16 cellular contexts compared by ENCODE assay signal in genomic region chr9:88691096-88691495, GRCh38.
A peak's percentile ranks its signal among the peaks of the same experiment; 100 is the strongest.
DNase-seq lines count a peak whose midpoint lies in the region; ATAC-seq and TF ChIP-seq lines count a peak whose summit lies in the region.
"Had no signal": no experiment of that assay in that cellular context is flagged by ENCODE, and none has a peak within 500 bp of the region (broad histone marks: within the 10 kb centered on the region; RNA-seq: fewer than 3 reads in every experiment).

No MANE protein-coding gene starts in this region.

- peak; percentile 20 for DNase-seq in cardiac septum (ENCODE audit: low spot score)
- DNase-seq in left ventricle myocardium superior, result no peak
- peak in 6 of 7 donors; percentile 43 to 70 (median 55) for DNase-seq in adrenal gland
- DNase-seq in NOMO-1 treated with dmso at 0.1 percent for 144 hours (lab: John Stamatoyannopoulos, UW; ENCODE audit: unreplicated experiment), result no peak
- no peak for DNase-seq in NCI-H774 (lab: John Stamatoyannopoulos, UW)
- DNase-seq: ACHN; Caco-2; Calu3; CD4-positive, alpha-beta T cell; CD8-positive, alpha-beta T cell; DMS79 treated with DMSO at 0.1 percent for 48 hours; GF-D8 had no signal

- H3K27ac ChIP-seq in adrenal gland (peak overlapping the region in 2 of 5 donors; percentile 17 to 52), parathyroid adenoma (no peak overlapping the region)
- H3K27ac ChIP-seq: 22Rv1; BLaER1 treated with 17β-estradiol and CSF1 and Interleukin-3, amounts not matched to agents 10 nM and 100 nM; C4-2B had no signal

- TF ChIP-seq CTCF in adrenal gland (IDR thresholded peaks at IDR 0.05), result no peak
- TF ChIP-seq CTCF in parathyroid adenoma (IDR thresholded peaks at IDR 0.05), result no peak

- H3K4me3 ChIP-seq in adrenal gland (no peak overlapping the region), parathyroid adenoma (ENCODE audit: low read depth, low read length) (no peak overlapping the region)
- H3K4me3 ChIP-seq: BLaER1 treated with 17β-estradiol and CSF1 and Interleukin-3, amounts not matched to agents 10 nM and 100 nM had no signal

- H3K79me2 ChIP-seq in parathyroid adenoma, result no peaks in the 10 kb centered on the region

- WGBS in adrenal gland, 4 donors, result 27 to 47% (median 44%) methylated on average over 3 of the region's 3 CpGs

- H3K9me3 ChIP-seq in adrenal gland (replicated peaks in 1 of 3), result no peaks in the 10 kb centered on the region
- no peaks in the 10 kb centered on the region for H3K9me3 ChIP-seq in parathyroid adenoma (ENCODE audit: control insufficient read depth, low read length)
- H3K9me3 ChIP-seq: Caco-2 had no signal

- H3K4me1 ChIP-seq in adrenal gland (replicated peaks in 1 of 2) (peaks cover 0 to 13% of the 10 kb centered on the region in 2 donors), parathyroid adenoma (no peaks in the 10 kb centered on the region)

- H3K4me2 ChIP-seq in parathyroid adenoma (ENCODE audit: low read length), result no peak overlapping the region
- H3K4me2 ChIP-seq: BLaER1 treated with 17β-estradiol and CSF1 and Interleukin-3, amounts not matched to agents 10 nM and 100 nM had no signal

- TF ChIP-seq POLR2A in adrenal gland (IDR thresholded peaks at IDR 0.05), result no peak

- H2AFZ ChIP-seq in parathyroid adenoma, result peak overlapping the region; percentile 46

- intact Hi-C loops in cardiac septum (cut with DNase I), result no loop called here
- intact Hi-C loops in left ventricle myocardium superior (cut with micrococcal nuclease), result no loop called here
- intact Hi-C loops in adrenal gland (cut with DNase I), result no loop called here

- H3K36me3 ChIP-seq in adrenal gland (replicated peaks in 1 of 2), result no peaks in the 10 kb centered on the region
- H3K36me3 ChIP-seq in parathyroid adenoma (ENCODE audit: control insufficient read depth, insufficient read depth, low read length), result no peaks in the 10 kb centered on the region
- H3K36me3 ChIP-seq: BLaER1 treated with 17β-estradiol and CSF1 and Interleukin-3, amounts not matched to agents 10 nM and 100 nM had no signal

- ATAC-seq in left ventricle myocardium superior, result no peak
- ATAC-seq: CD8-positive, alpha-beta T cell had no signal

- H3K27me3 ChIP-seq in adrenal gland, result no peaks in the 10 kb centered on the region
- H3K27me3 ChIP-seq in parathyroid adenoma (ENCODE audit: control insufficient read depth, insufficient read depth, low read length), result no peaks in the 10 kb centered on the region
- H3K27me3 ChIP-seq: BLaER1 treated with 17β-estradiol and CSF1 and Interleukin-3, amounts not matched to agents 10 nM and 100 nM had no signal

- no peak overlapping the region for H3K9ac ChIP-seq in parathyroid adenoma
- H3K9ac ChIP-seq: BLaER1 treated with 17β-estradiol and CSF1 and Interleukin-3, amounts not matched to agents 10 nM and 100 nM had no signal

Comparison
In these comparisons a context has a peak if more than half of its experiments do, and no peak if none do; other contexts are left out.
1. DNase-seq: peak in cardiac septum (single experiment) and adrenal gland (6 of 7); none in left ventricle myocardium superior (single experiment), NOMO-1 treated with dmso at 0.1 percent for 144 hours (single experiment) and NCI-H774 (single experiment).